In the genomic region with DNA sequence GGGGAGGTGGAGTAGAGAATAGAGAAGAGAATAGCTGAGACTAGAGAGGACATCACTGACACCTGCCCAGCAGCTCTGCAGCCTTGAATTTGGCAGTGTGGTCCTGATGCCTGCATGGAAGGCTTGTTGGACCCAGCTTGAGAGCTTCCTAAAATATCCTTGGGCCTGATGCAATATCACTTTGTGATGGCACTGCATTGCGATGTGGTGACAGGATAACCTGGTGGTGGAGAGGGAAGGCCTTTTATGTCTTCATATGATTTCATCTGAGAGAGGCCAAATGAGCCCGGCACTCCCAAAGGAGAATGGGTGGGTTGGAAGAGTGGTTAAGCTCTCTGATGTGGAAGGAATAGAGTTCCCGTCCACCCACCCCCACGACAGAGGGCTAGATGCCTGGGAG, we compare ENCODE assay signal across 8 cellular contexts.
DNase-seq lines count a peak whose midpoint lies in the region; ATAC-seq and TF ChIP-seq lines count a peak whose summit lies in the region.

No MANE protein-coding gene starts in this region.

- H2BK20ac ChIP-seq in H9 (ENCODE audit: low read depth, low read length, poor library complexity, severe bottlenecking) = no peak overlapping the region

- H3K27ac ChIP-seq in H9 (ENCODE audit: insufficient read length, low read depth, low read length) (peak overlapping the region; percentile 70), SU-DHL-6 (ENCODE audit: low read depth, low read length) (no peak overlapping the region), smooth muscle cell (ENCODE audit: low read depth) (peak overlapping the region; percentile 81)

- H3K79me2 ChIP-seq in H9 (ENCODE audit: insufficient read depth, low read length) (no peaks in the 10 kb centered on the region), SU-DHL-6 (ENCODE audit: insufficient read depth, low read length) (no peaks in the 10 kb centered on the region), smooth muscle cell (ENCODE audit: low read depth) (no peaks in the 10 kb centered on the region)

- H3K9me2 ChIP-seq in SU-DHL-6 (replicated peaks; ENCODE audit: insufficient read depth, low read length) = no peaks in the 10 kb centered on the region

- no peak overlapping the region for H3K23ac ChIP-seq in H9 (ENCODE audit: insufficient read length, low read depth, low read length)

- H3K36me3 Mint-ChIP-seq in H9 (ENCODE audit: insufficient read depth in 1 of 3, low read depth in 3 of 3) = no peaks in the 10 kb centered on the region

- H4K8ac ChIP-seq in H9 (replicated peaks; ENCODE audit: insufficient read length, low read depth, low read length) = no peak overlapping the region

- peaks cover 69 to 71% of the 10 kb centered on the region in 2 experiments for H3K4me1 Mint-ChIP-seq in H9

- H2BK120ac ChIP-seq in H9 (ENCODE audit: low read depth, low read length, poor library complexity, severe bottlenecking) = no peak overlapping the region

- no CpG with 5 or more reads among the region's 4 CpGs for WGBS in H9 (ENCODE audit: extremely low coverage, insufficient read length, low lambda C conversion rate)
- WGBS in smooth muscle cell (ENCODE audit: low lambda C conversion rate) = 31% methylated on average over 4 of the region's 4 CpGs

- H3K27me3 Mint-ChIP-seq in H9 (ENCODE audit: low read depth) = no peaks in the 10 kb centered on the region

- H3K27me3 ChIP-seq in H9 (ENCODE audit: insufficient read depth, low read length) = no peaks in the 10 kb centered on the region
- no peaks in the 10 kb centered on the region for H3K27me3 ChIP-seq in SU-DHL-6 (ENCODE audit: low read length)
- H3K27me3 ChIP-seq in smooth muscle cell (ENCODE audit: low read depth) = no peaks in the 10 kb centered on the region
- H3K27me3 ChIP-seq in H7 (ENCODE audit: control insufficient read depth, insufficient read depth, low read length) = no peaks in the 10 kb centered on the region

- TF ChIP-seq CTCF in H9 (conservative IDR thresholded peaks at IDR 0.05) (no peak), SU-DHL-6 (IDR thresholded peaks at IDR 0.05; ENCODE audit: insufficient read depth, low read length, poor library complexity, severe bottlenecking) (no peak), smooth muscle cell (IDR thresholded peaks at IDR 0.05; ENCODE audit: borderline replicate concordance, insufficient read depth, poor library complexity, severe bottlenecking) (no peak)

- no peak for ATAC-seq in HG03342 (IDR thresholded peaks at IDR 0.05; ENCODE audit: unreplicated experiment)

- peak overlapping the region; percentile 92 to 99 (median 99) for H3K27ac Mint-ChIP-seq in H9

- H3K9me3 ChIP-seq in H9 (ENCODE audit: control insufficient read depth, low read depth, low read length) = no peaks in the 10 kb centered on the region
- H3K9me3 ChIP-seq in SU-DHL-6 (ENCODE audit: insufficient read depth, low read length) = no peaks in the 10 kb centered on the region
- no peaks in the 10 kb centered on the region for H3K9me3 ChIP-seq in smooth muscle cell (replicated peaks; ENCODE audit: low read depth)

- H4K5ac ChIP-seq in H9 (ENCODE audit: insufficient read length, low read depth, low read length) = no peak overlapping the region

- H2BK15ac ChIP-seq in H9 (ENCODE audit: low read depth, low read length) = no peak overlapping the region

- H3K14ac ChIP-seq in H9 (ENCODE audit: insufficient read depth, low read length) = 0 out of 2 replicates have a peak overlapping the region, but pooled peaks have one; percentile 4

- H3K23me2 ChIP-seq in H9 (ENCODE audit: insufficient read length, low read depth, low read length, poor library complexity, severe bottlenecking) = peaks cover 12% of the 10 kb centered on the region

- H4K20me1 ChIP-seq in H9 (ENCODE audit: control insufficient read depth, insufficient read depth, insufficient read length) = no peaks in the 10 kb centered on the region
- no peaks in the 10 kb centered on the region for H4K20me1 ChIP-seq in SU-DHL-6 (ENCODE audit: low read depth, low read length)
- no peaks in the 10 kb centered on the region for H4K20me1 ChIP-seq in smooth muscle cell (ENCODE audit: low read depth)

- H3K4ac ChIP-seq in H9 (ENCODE audit: low read depth, low read length) = no peak overlapping the region

- peaks cover 15% of the 10 kb centered on the region for H3K4me1 ChIP-seq in H9 (ENCODE audit: insufficient read depth, low read length)
- peaks cover 65% of the 10 kb centered on the region for H3K4me1 ChIP-seq in smooth muscle cell (ENCODE audit: low read depth)

- no peak overlapping the region for H4K91ac ChIP-seq in H9 (ENCODE audit: insufficient read length, low read depth, low read length)

- intact Hi-C loops in cardiac septum (cut with DNase I) = loop anchor here (5.0 kb wide), 2 partner anchors 312 to 423 kb away; no protein-coding TSS in a partner anchor

- H2AFZ ChIP-seq in H9 (ENCODE audit: low read length) (no peak overlapping the region), SU-DHL-6 (ENCODE audit: low read depth, low read length, severe bottlenecking) (peak overlapping the region; percentile 91), smooth muscle cell (ENCODE audit: low read depth) (peak overlapping the region; percentile 94)

- H3T11ph ChIP-seq in H9 (ENCODE audit: low read length) = no peak overlapping the region

- H2BK5ac ChIP-seq in H9 (ENCODE audit: insufficient read length, low read length) = no peak overlapping the region

- peaks cover 21% of the 10 kb centered on the region for H3F3A ChIP-seq in SU-DHL-6 (ENCODE audit: insufficient read depth)
- peaks cover 3% of the 10 kb centered on the region for H3F3A ChIP-seq in smooth muscle cell (ENCODE audit: low read depth)

- no peak overlapping the region for H2AK5ac ChIP-seq in H9 (ENCODE audit: insufficient read length, low read length)

- no peak overlapping the region for H2BK12ac ChIP-seq in H9 (ENCODE audit: insufficient read length, low read depth, low read length)

- no peak overlapping the region for H3K56ac ChIP-seq in H9 (ENCODE audit: insufficient read length, low read depth, low read length)

- H3K18ac ChIP-seq in H9 (ENCODE audit: insufficient read length, low read depth, low read length) = no peak overlapping the region

- H3K36me3 ChIP-seq in SU-DHL-6 (ENCODE audit: low read length) = no peaks in the 10 kb centered on the region
- H3K36me3 ChIP-seq in smooth muscle cell (ENCODE audit: low read depth) = no peaks in the 10 kb centered on the region
- H3K36me3 ChIP-seq in H7 (replicated peaks; ENCODE audit: control insufficient read depth, insufficient read depth, low read length) = no peaks in the 10 kb centered on the region

- H3K4me2 ChIP-seq in H9 (ENCODE audit: insufficient read depth, insufficient read length, low read length) (no peak overlapping the region), SU-DHL-6 (ENCODE audit: low read depth, low read length, poor library complexity, severe bottlenecking) (no peak overlapping the region), smooth muscle cell (peak overlapping the region; percentile 84)

- no peak overlapping the region for H3K4me3 ChIP-seq in SU-DHL-6 (ENCODE audit: insufficient read depth, low read length, poor library complexity, severe bottlenecking)
- H3K4me3 ChIP-seq in smooth muscle cell = no peak overlapping the region
- no peak overlapping the region for H3K4me3 ChIP-seq in H7 (ENCODE audit: insufficient read depth, low read depth, low read length)

- H3K9ac ChIP-seq in H9 (ENCODE audit: extremely low read depth, insufficient read length, low read length) (no peak overlapping the region), SU-DHL-6 (ENCODE audit: low read length) (peak overlapping the region; percentile 66; the same call in 1 of the 2 replicates), smooth muscle cell (ENCODE audit: low read depth) (peak overlapping the region; percentile 9)

- DNase-seq in H9 = no peak
- DNase-seq in cardiac septum (ENCODE audit: low spot score) = peak; percentile 78
- no peak for DNase-seq in smooth muscle cell (lab: John Stamatoyannopoulos, UW; ENCODE audit: unreplicated experiment)
- no peak for DNase-seq in NCI-H1105 (lab: John Stamatoyannopoulos, UW)
- no peak for DNase-seq in H7
- DNase-seq in stimulated activated CD4-positive, alpha-beta T cell treated with anti-CD3 and anti-CD28 coated beads, Interleukin-2, amount 100 ng/mL, for 24 hours = no peak

- peak overlapping the region in 1 of 2 experiments; percentile 56; a peak in 2 of 5 replicates for H3K4me3 Mint-ChIP-seq in H9

- H3K79me1 ChIP-seq in H9 (ENCODE audit: insufficient read depth, low read depth, low read length, poor library complexity, severe bottlenecking) = no peaks in the 10 kb centered on the region

- H3K9me3 Mint-ChIP-seq in H9 = no peaks in the 10 kb centered on the region
